Comparison of ENCODE assay signal across 23 cellular contexts in genomic region chr7:34840176-34840785, GRCh38.
A peak's percentile ranks its signal among the peaks of the same experiment; 100 is the strongest.
DNase-seq lines count a peak whose midpoint lies in the region; ATAC-seq, FAIRE-seq and TF ChIP-seq lines count a peak whose summit lies in the region.
"Had no signal": no experiment of that assay in that cellular context is flagged by ENCODE, and none has a peak within 500 bp of the region (broad histone marks: within the 10 kb centered on the region; RNA-seq: fewer than 3 reads in every experiment).

No MANE protein-coding gene starts in this region.

- intact Hi-C loops in activated CD4-positive, alpha-beta T cell treated with anti-CD3 and anti-CD28 coated beads, Interleukin-2, amount 10 ng/mL, durations not matched to agents 24 days and 14 days (cut with micrococcal nuclease): no loop called here
- intact Hi-C loops in transverse colon (cut with DNase I; ENCODE audit: low total_unique reads): no loop called here

- no peaks in the 10 kb centered on the region for H3K9me3 ChIP-seq in neuronal stem cell (replicated peaks in 1 of 2; ENCODE audit: control insufficient read depth in 2 of 2, insufficient read depth in 1 of 2, low read depth in 1 of 2, low read length in 2 of 2)
- H3K9me3 ChIP-seq in transverse colon: no peaks in the 10 kb centered on the region

- peak overlapping the region; percentile 65 for H3K27ac Mint-ChIP-seq in activated CD4-positive, alpha-beta T cell treated with anti-CD3 and anti-CD28 coated beads, Interleukin-2, amount 10 ng/mL, durations not matched to agents 7 days and 5 days
- no peak overlapping the region for H3K27ac Mint-ChIP-seq in activated CD4-positive, alpha-beta T cell treated with anti-CD3 and anti-CD28 coated beads, Interleukin-2, amount 10 ng/mL, durations not matched to agents 24 days and 14 days

- H2BK15ac ChIP-seq in neuronal stem cell (ENCODE audit: low read length): no peak overlapping the region

- no peak overlapping the region for H3K27ac ChIP-seq in neuronal stem cell (replicated peaks; ENCODE audit: low read length)
- H3K27ac ChIP-seq in transverse colon: no peak overlapping the region
- H3K27ac ChIP-seq: RWPE1 had no signal

- H3K36me3 ChIP-seq in bronchial epithelial cell (ENCODE audit: control insufficient read depth, insufficient read depth, low read length) (no peaks in the 10 kb centered on the region), neuronal stem cell (replicated peaks in 1 of 2; ENCODE audit: control insufficient read depth in 2 of 2, insufficient read depth in 2 of 2, low read length in 2 of 2) (no peaks in the 10 kb centered on the region), transverse colon (no peaks in the 10 kb centered on the region)

- FAIRE-seq in bronchial epithelial cell (lab: Jason Lieb, UNC): peak; percentile 13
- FAIRE-seq: G401.6 had no signal

- H3K4me1 ChIP-seq in neuronal stem cell (ENCODE audit: control insufficient read depth in 2 of 2, insufficient read depth in 1 of 2, low read depth in 1 of 2, low read length in 2 of 2) (peaks cover 0 to 12% of the 10 kb centered on the region in 2 donors), transverse colon (no peaks in the 10 kb centered on the region)

- no peak overlapping the region for H3K9ac ChIP-seq in neuronal stem cell (ENCODE audit: low read depth, low read length, poor library complexity)

- H4K8ac ChIP-seq in neuronal stem cell (ENCODE audit: low read depth, low read length): no peak overlapping the region

- CTCF ChIA-PET in activated CD4-positive, alpha-beta T cell treated with anti-CD3 and anti-CD28 coated beads, Interleukin-2, amount 10 ng/mL, durations not matched to agents 7 days and 5 days (lab: Charles Lee): no interaction called here

- H3K27me3 ChIP-seq in bronchial epithelial cell (ENCODE audit: control insufficient read depth, insufficient read depth, low read length): no peaks in the 10 kb centered on the region
- H3K27me3 ChIP-seq in neuronal stem cell (ENCODE audit: control insufficient read depth in 3 of 3, insufficient read depth in 3 of 3, low read depth in 1 of 3, low read length in 3 of 3): no peaks in the 10 kb centered on the region
- H3K27me3 ChIP-seq in transverse colon: no peaks in the 10 kb centered on the region

- H2BK5ac ChIP-seq in neuronal stem cell (ENCODE audit: low read length): no peak overlapping the region

- H2BK120ac ChIP-seq in neuronal stem cell (ENCODE audit: low read depth, low read length): no peak overlapping the region

- TF ChIP-seq POLR2A in transverse colon (IDR thresholded peaks at IDR 0.05): no peak

- H3K14ac ChIP-seq in neuronal stem cell (ENCODE audit: low read length): no peak overlapping the region

- WGBS in neuronal stem cell (ENCODE audit: extremely low coverage in 2 of 2, insufficient read length in 2 of 2, insufficient replicate concordance in 1 of 2), 2 donors: no CpG with 5 or more reads among the region's 5 CpGs
- WGBS in transverse colon (ENCODE audit: low coverage in 1 of 2), 2 donors: 55% methylated on average over 5 of the region's 5 CpGs; no CpG with 5 or more reads in 1 of the 2 donors

- H3K9me3 Mint-ChIP-seq in activated CD4-positive, alpha-beta T cell treated with anti-CD3 and anti-CD28 coated beads, Interleukin-2, amount 10 ng/mL, durations not matched to agents 7 days and 5 days: no peaks in the 10 kb centered on the region
- no peaks in the 10 kb centered on the region for H3K9me3 Mint-ChIP-seq in activated CD4-positive, alpha-beta T cell treated with anti-CD3 and anti-CD28 coated beads, Interleukin-2, amount 10 ng/mL, durations not matched to agents 24 days and 14 days

- TF ChIP-seq EP300 in transverse colon (IDR thresholded peaks at IDR 0.05; ENCODE audit: low read depth): no peak

- ATAC-seq in HG03565 (IDR thresholded peaks at IDR 0.05; ENCODE audit: unreplicated experiment): no peak
- ATAC-seq: Panc1 had no signal

- in situ Hi-C loops in GM13976 (cut with MboI; ENCODE audit: low sequenced_read_pairs, unreplicated experiment) (no loop called here), transverse colon (cut with MboI; ENCODE audit: low pct_ligation_motif_present in 1 of 4, low pct_unique_long_range_greater_than_20kb in 1 of 4, low sequenced_read_pairs in 3 of 4) (no loop called here)

- no peaks in the 10 kb centered on the region for H3K36me3 Mint-ChIP-seq in activated CD4-positive, alpha-beta T cell treated with anti-CD3 and anti-CD28 coated beads, Interleukin-2, amount 10 ng/mL, durations not matched to agents 7 days and 5 days (ENCODE audit: low read depth)
- no peaks in the 10 kb centered on the region for H3K36me3 Mint-ChIP-seq in activated CD4-positive, alpha-beta T cell treated with anti-CD3 and anti-CD28 coated beads, Interleukin-2, amount 10 ng/mL, durations not matched to agents 24 days and 14 days (ENCODE audit: low read depth)

- H3K4ac ChIP-seq in neuronal stem cell (ENCODE audit: low read length): no peak overlapping the region

- no peaks in the 10 kb centered on the region for H3K79me1 ChIP-seq in neuronal stem cell (ENCODE audit: low read depth, low read length)

- H2AFZ ChIP-seq in neuronal stem cell (ENCODE audit: low read length): no peak overlapping the region

- H3K27me3 Mint-ChIP-seq in activated CD4-positive, alpha-beta T cell treated with anti-CD3 and anti-CD28 coated beads, Interleukin-2, amount 10 ng/mL, durations not matched to agents 7 days and 5 days: peaks cover 2% of the 10 kb centered on the region
- H3K27me3 Mint-ChIP-seq in activated CD4-positive, alpha-beta T cell treated with anti-CD3 and anti-CD28 coated beads, Interleukin-2, amount 10 ng/mL, durations not matched to agents 24 days and 14 days: no peaks in the 10 kb centered on the region

- TF ChIP-seq CTCF in bronchial epithelial cell (IDR thresholded peaks at IDR 0.05; ENCODE audit: insufficient read depth, low read length, severe bottlenecking) (no peak), GM13976 (IDR thresholded peaks at IDR 0.05; ENCODE audit: borderline replicate concordance, control extremely low read depth, extremely low read depth, insufficient read depth, missing control alignments) (no peak), transverse colon (IDR thresholded peaks at IDR 0.05) (no peak)

- no peak for DNase-seq in activated CD4-positive, alpha-beta T cell treated with anti-CD3 and anti-CD28 coated beads, Interleukin-2, amount 10 ng/mL, durations not matched to agents 7 days and 5 days
- no peak for DNase-seq in activated CD4-positive, alpha-beta T cell treated with anti-CD3 and anti-CD28 coated beads, Interleukin-2, amount 10 ng/mL, durations not matched to agents 24 days and 14 days
- no peak for DNase-seq in bronchial epithelial cell (ENCODE audit: low read depth)
- no peak for DNase-seq in neuronal stem cell (ENCODE audit: low spot score)
- DNase-seq in GM13976 (ENCODE audit: low spot score): no peak
- no peak for DNase-seq in transverse colon
- DNase-seq: 8988T, DMS153, GOT3, HCEC 1CT, NCI-H1092, NCI-H1417 treated with DMSO at 0.1 percent for 48 hours, NCI-H187, NCI-H2081 treated with DMSO at 0.1 percent for 48 hours, NCI-H2171, NCI-H226, NCI-H510A treated with DMSO at 0.1 percent for 48 hours, NCI-H748 treated with DMSO at 0.1 percent for 48 hours, SHP77 had no signal

- no peak overlapping the region for H4K91ac ChIP-seq in neuronal stem cell (ENCODE audit: low read depth, low read length, poor library complexity)

- H3K23ac ChIP-seq in neuronal stem cell (ENCODE audit: low read depth, low read length, poor library complexity): no peak overlapping the region

- no peak overlapping the region for H3K4me3 Mint-ChIP-seq in activated CD4-positive, alpha-beta T cell treated with anti-CD3 and anti-CD28 coated beads, Interleukin-2, amount 10 ng/mL, durations not matched to agents 7 days and 5 days
- H3K4me3 Mint-ChIP-seq in activated CD4-positive, alpha-beta T cell treated with anti-CD3 and anti-CD28 coated beads, Interleukin-2, amount 10 ng/mL, durations not matched to agents 24 days and 14 days: no peak overlapping the region

- H3K4me3 ChIP-seq in bronchial epithelial cell (ENCODE audit: low read depth, low read length) (no peak overlapping the region), neuronal stem cell (ENCODE audit: low read length in 2 of 2) (no peak overlapping the region), transverse colon (no peak overlapping the region)

- H2BK12ac ChIP-seq in neuronal stem cell (ENCODE audit: low read length): no peak overlapping the region

- POLR2A ChIA-PET in activated CD4-positive, alpha-beta T cell treated with anti-CD3 and anti-CD28 coated beads, Interleukin-2, amount 10 ng/mL, durations not matched to agents 7 days and 5 days (lab: Charles Lee): no interaction called here

- H3K4me2 ChIP-seq in neuronal stem cell (ENCODE audit: insufficient read depth, low read length, poor library complexity, severe bottlenecking): no peak overlapping the region

- H3K4me1 Mint-ChIP-seq in activated CD4-positive, alpha-beta T cell treated with anti-CD3 and anti-CD28 coated beads, Interleukin-2, amount 10 ng/mL, durations not matched to agents 7 days and 5 days: peaks cover 2% of the 10 kb centered on the region
- H3K4me1 Mint-ChIP-seq in activated CD4-positive, alpha-beta T cell treated with anti-CD3 and anti-CD28 coated beads, Interleukin-2, amount 10 ng/mL, durations not matched to agents 24 days and 14 days: no peaks in the 10 kb centered on the region

- H3K18ac ChIP-seq in neuronal stem cell (ENCODE audit: low read length): peak overlapping the region; percentile 22

- no peak overlapping the region for H2AK5ac ChIP-seq in neuronal stem cell (ENCODE audit: low read depth, low read length)
